In genomic region chr5:100577506-100577905, GRCh38 we compare ENCODE assay signal across 26 cellular contexts.
"Had no signal": no experiment of that assay in that cellular context is flagged by ENCODE, and none has a peak within 500 bp of the region (broad histone marks: within the 10 kb centered on the region; RNA-seq: fewer than 3 reads in every experiment).

No MANE protein-coding gene starts in this region.

- H3K4me1 ChIP-seq: foreskin keratinocyte, gastroesophageal sphincter had no signal

- DNase-seq: activated CD4-positive, alpha-beta memory T cell treated with anti-CD3 and anti-CD28 coated beads for 36 hours; activated CD4-positive, alpha-beta T cell treated with anti-CD3 and anti-CD28 coated beads for 36 hours; activated CD4-positive, alpha-beta T cell treated with anti-CD3 and anti-CD28 coated beads, Interleukin-2, amount 10 ng/mL, durations not matched to agents 24 days and 14 days; activated CD4-positive, CD25-positive, alpha-beta regulatory T cell; activated CD4-positive, CD25-positive, alpha-beta regulatory T cell treated with anti-CD3 and anti-CD28 coated beads, Interleukin-2, amount 50 U/mL, for 72 hours; activated CD8-positive, alpha-beta memory T cell treated with anti-CD3 and anti-CD28 coated beads, Interleukin-2, amount 10 ng/mL, durations not matched to agents 7 days and 5 days; activated CD8-positive, alpha-beta memory T cell treated with anti-CD3 and anti-CD28 coated beads, Interleukin-2, amount 50 U/mL, for 4 hours; activated CD8-positive, alpha-beta T cell treated with anti-CD3 and anti-CD28 coated beads, Interleukin-2, amount 10 ng/mL, durations not matched to agents 7 days and 5 days; activated gamma-delta T cell; activated naive CD4-positive, alpha-beta T cell; activated naive CD4-positive, alpha-beta T cell treated with anti-CD3 and anti-CD28 coated beads, Interleukin-2, amount 10 ng/mL, durations not matched to agents 7 days and 5 days; activated T-cell treated with anti-CD3 and anti-CD28 coated beads, Interleukin-2, amount 50 U/mL, for 1 hour; activated T-cell treated with anti-CD3 and anti-CD28 coated beads, Interleukin-2, amount 50 U/mL, for 72 hours; amniotic stem cell; anterior cingulate cortex; brain microvascular endothelial cell; cortex of kidney; dermis blood vessel endothelial cell; effector CD4-positive, alpha-beta T cell; effector memory CD8-positive, alpha-beta T cell; erythroblast; foreskin keratinocyte; T-helper 2 cell had no signal

- H3K4me3 ChIP-seq: esophagus muscularis mucosa, gastroesophageal sphincter had no signal

- FAIRE-seq: bronchial epithelial cell had no signal

- H3K27ac ChIP-seq: brain microvascular endothelial cell, esophagus muscularis mucosa, foreskin keratinocyte, gastroesophageal sphincter had no signal

- H3K27me3 ChIP-seq: brain microvascular endothelial cell, esophagus muscularis mucosa, foreskin keratinocyte, gastroesophageal sphincter had no signal

- ATAC-seq: activated CD4-positive, alpha-beta T cell treated with anti-CD3 and anti-CD28 coated beads for 36 hours; activated CD8-positive, alpha-beta memory T cell treated with anti-CD3 and anti-CD28 coated beads, Interleukin-2, amount 10 ng/mL, durations not matched to agents 7 days and 5 days; activated CD8-positive, alpha-beta T cell treated with anti-CD3 and anti-CD28 coated beads, Interleukin-2, amount 10 ng/mL, durations not matched to agents 7 days and 5 days; activated T-cell treated with anti-CD3 and anti-CD28 coated beads, Interleukin-2, amount 50 U/mL, for 72 hours; effector memory CD8-positive, alpha-beta T cell; foreskin keratinocyte; gastroesophageal sphincter had no signal

- H3K9me3 ChIP-seq: esophagus muscularis mucosa had no signal

- H3K36me3 ChIP-seq: brain microvascular endothelial cell had no signal
